ENCODE assay signal across 15 cellular contexts in the genomic region with DNA sequence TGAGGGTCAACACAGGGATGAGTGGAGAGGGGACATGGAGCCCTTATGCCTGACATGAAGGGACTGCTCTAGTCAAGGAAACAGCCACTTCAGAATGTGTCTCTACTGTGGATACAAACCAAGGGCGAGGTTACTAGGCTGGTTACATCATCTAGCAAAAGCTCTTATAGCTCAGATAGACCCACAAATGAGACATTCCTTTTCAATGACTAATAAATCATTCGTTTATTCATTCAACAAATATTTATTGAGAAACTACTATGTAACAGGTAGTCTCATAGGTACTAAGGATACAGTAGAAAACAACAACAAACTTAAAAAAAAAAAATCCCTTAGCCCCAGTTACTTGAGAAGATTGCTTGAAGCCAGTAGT.
DNase-seq lines count a peak whose midpoint lies in the region; ATAC-seq, FAIRE-seq and TF ChIP-seq lines count a peak whose summit lies in the region.
"Had no signal": no experiment of that assay in that cellular context is flagged by ENCODE, and none has a peak within 500 bp of the region (broad histone marks: within the 10 kb centered on the region; RNA-seq: fewer than 3 reads in every experiment).

No MANE protein-coding gene starts in this region.

- no peak for FAIRE-seq in bronchial epithelial cell (lab: Jason Lieb, UNC)

- intact Hi-C loops in Calu3 (cut with micrococcal nuclease; ENCODE audit: unreplicated experiment), result loop anchor here (5.0 kb wide), 2 partner anchors 39 to 46 kb away; no protein-coding TSS in a partner anchor
- intact Hi-C loops in right lobe of liver (cut with DNase I), result no loop called here

- DNase-seq in Calu3 (peak; percentile 21), NCI-H226 (peak; percentile 75), bronchial epithelial cell (ENCODE audit: low read depth) (peak; percentile 96), right lobe of liver (no peak), nucleus accumbens (lab: John Stamatoyannopoulos, UW) (no peak), COR-L47 (lab: John Stamatoyannopoulos, UW) (no peak)
- no peak for DNase-seq in activated effector memory CD4-positive, alpha-beta T cell treated with Interleukin-2 at 50 U/mL for 16 hours
- DNase-seq: activated CD4-positive, alpha-beta T cell treated with anti-CD3 and anti-CD28 coated beads, Interleukin-2, amount 10 ng/mL, durations not matched to agents 24 days and 14 days; body of pancreas; KBM-7; T-helper 17 cell had no signal

- ATAC-seq in right lobe of liver, result peak; percentile 7 to 59 (median 32)
- no peak for ATAC-seq in GM18505 (IDR thresholded peaks at IDR 0.05; ENCODE audit: unreplicated experiment)
- ATAC-seq: body of pancreas, T-helper 17 cell had no signal

- H3K36me3 ChIP-seq in bronchial epithelial cell (ENCODE audit: control insufficient read depth, insufficient read depth, low read length) (peaks cover 1% of the 10 kb centered on the region), right lobe of liver (no peaks in the 10 kb centered on the region)

- H3K27ac ChIP-seq in right lobe of liver, result peak overlapping the region in 2 of 3 donors; percentile 16 to 60
- H3K27ac ChIP-seq: body of pancreas had no signal

- peaks cover 29% of the 10 kb centered on the region for H3K4me1 Mint-ChIP-seq in Calu3 (ENCODE audit: low read depth, unreplicated experiment)
- H3K4me1 Mint-ChIP-seq: activated CD4-positive, alpha-beta T cell treated with anti-CD3 and anti-CD28 coated beads, Interleukin-2, amount 10 ng/mL, durations not matched to agents 24 days and 14 days; B cell; T-helper 17 cell had no signal

- no peak for TF ChIP-seq CTCF in Calu3 (IDR thresholded peaks at IDR 0.05; ENCODE audit: unreplicated experiment)
- no peak for TF ChIP-seq CTCF in bronchial epithelial cell (IDR thresholded peaks at IDR 0.05; ENCODE audit: insufficient read depth, low read length, severe bottlenecking)
- TF ChIP-seq CTCF in right lobe of liver (IDR thresholded peaks at IDR 0.05), result no peak

- WGBS in right lobe of liver (ENCODE audit: insufficient coverage, low coverage, low lambda C conversion rate, missing lambda C conversion rate), result 48% methylated on average over 2 of the region's 2 CpGs

- BruUV-seq in Calu3 (replicated peaks; lab: Mats Ljungman, UMichigan), result no TSS peak

- H3K4me3 ChIP-seq in bronchial epithelial cell (ENCODE audit: low read depth, low read length) (no peak overlapping the region), right lobe of liver (no peak overlapping the region)
- H3K4me3 ChIP-seq: body of pancreas had no signal

- H3K9me3 ChIP-seq in right lobe of liver, result no peaks in the 10 kb centered on the region
- H3K9me3 ChIP-seq: body of pancreas had no signal

- peaks cover 4% of the 10 kb centered on the region for H3K36me3 Mint-ChIP-seq in Calu3 (ENCODE audit: insufficient read depth, unreplicated experiment)

- no peak overlapping the region for H3K27ac Mint-ChIP-seq in Calu3 (ENCODE audit: unreplicated experiment)
- H3K27ac Mint-ChIP-seq: activated CD4-positive, alpha-beta T cell treated with anti-CD3 and anti-CD28 coated beads, Interleukin-2, amount 10 ng/mL, durations not matched to agents 24 days and 14 days; activated T-helper 1 cell treated with anti-CD3 and anti-CD28 coated beads, Interleukin-12 subunit alpha, Interleukin-12 subunit beta, Interleukin-2, Interleukin-4 antibody, amounts not matched to agents 30 ng/mL and 10 ng/mL and 1 ng/mL, durations not matched to agents 14 hours and 24 hours and 36 hours; B cell; stimulated activated naive CD8-positive, alpha-beta T cell treated with anti-CD3 and anti-CD28 coated beads, Interleukin-15, Interleukin-2, amounts not matched to agents 100 ng/mL and 50 ng/mL, for 24 hours; T-helper 17 cell had no signal

- H3K4me3 Mint-ChIP-seq in Calu3 (ENCODE audit: low read depth, unreplicated experiment), result no peak overlapping the region
- H3K4me3 Mint-ChIP-seq: activated CD4-positive, alpha-beta T cell treated with anti-CD3 and anti-CD28 coated beads, Interleukin-2, amount 10 ng/mL, durations not matched to agents 24 days and 14 days; activated T-helper 1 cell treated with anti-CD3 and anti-CD28 coated beads, Interleukin-12 subunit alpha, Interleukin-12 subunit beta, Interleukin-2, Interleukin-4 antibody, amounts not matched to agents 30 ng/mL and 10 ng/mL and 1 ng/mL, durations not matched to agents 14 hours and 24 hours and 36 hours; B cell; stimulated activated naive CD8-positive, alpha-beta T cell treated with anti-CD3 and anti-CD28 coated beads, Interleukin-15, Interleukin-2, amounts not matched to agents 100 ng/mL and 50 ng/mL, for 24 hours; T-helper 17 cell had no signal

- no peaks in the 10 kb centered on the region for H3K9me3 Mint-ChIP-seq in Calu3 (ENCODE audit: low read depth, unreplicated experiment)
- H3K9me3 Mint-ChIP-seq: activated T-helper 1 cell treated with anti-CD3 and anti-CD28 coated beads, Interleukin-12 subunit alpha, Interleukin-12 subunit beta, Interleukin-2, Interleukin-4 antibody, amounts not matched to agents 30 ng/mL and 10 ng/mL and 1 ng/mL, durations not matched to agents 14 hours and 24 hours and 36 hours; stimulated activated naive CD8-positive, alpha-beta T cell treated with anti-CD3 and anti-CD28 coated beads, Interleukin-15, Interleukin-2, amounts not matched to agents 100 ng/mL and 50 ng/mL, for 24 hours had no signal

- no peaks in the 10 kb centered on the region for H3K27me3 ChIP-seq in bronchial epithelial cell (ENCODE audit: control insufficient read depth, insufficient read depth, low read length)
- H3K27me3 ChIP-seq in right lobe of liver, result no peaks in the 10 kb centered on the region
- H3K27me3 ChIP-seq: body of pancreas had no signal

- TF ChIP-seq POLR2A in right lobe of liver (IDR thresholded peaks at IDR 0.05) (no peak), GM18505 (IDR thresholded peaks at IDR 0.05; ENCODE audit: borderline replicate concordance, extremely low read depth, insufficient read depth, insufficient read length) (no peak)

- CTCF ChIA-PET in Calu3 (lab: Charles Lee), result interaction anchor here (0.6 to 0.7 kb wide), 3 partner anchors 9 to 113 kb away, joined by 3 to 6 read pairs (median 3); no protein-coding TSS in a partner anchor

- no peaks in the 10 kb centered on the region for H3K27me3 Mint-ChIP-seq in Calu3 (ENCODE audit: unreplicated experiment)
- H3K27me3 Mint-ChIP-seq: B cell had no signal

- peaks cover 0 to 13% (median 3%) of the 10 kb centered on the region in 4 donors for H3K4me1 ChIP-seq in right lobe of liver

Comparison
In these comparisons a context has a peak if more than half of its experiments do, and no peak if none do; other contexts are left out.
1. DNase-seq: peak in Calu3 (single experiment), NCI-H226 (single experiment) and bronchial epithelial cell (single experiment); none in right lobe of liver (0 of 3), nucleus accumbens (0 of 56), COR-L47 (single experiment) and activated effector memory CD4-positive, alpha-beta T cell treated with Interleukin-2 at 50 U/mL for 16 hours (single experiment).